Comparison of ENCODE assay signal across 29 cellular contexts in the genomic region with DNA sequence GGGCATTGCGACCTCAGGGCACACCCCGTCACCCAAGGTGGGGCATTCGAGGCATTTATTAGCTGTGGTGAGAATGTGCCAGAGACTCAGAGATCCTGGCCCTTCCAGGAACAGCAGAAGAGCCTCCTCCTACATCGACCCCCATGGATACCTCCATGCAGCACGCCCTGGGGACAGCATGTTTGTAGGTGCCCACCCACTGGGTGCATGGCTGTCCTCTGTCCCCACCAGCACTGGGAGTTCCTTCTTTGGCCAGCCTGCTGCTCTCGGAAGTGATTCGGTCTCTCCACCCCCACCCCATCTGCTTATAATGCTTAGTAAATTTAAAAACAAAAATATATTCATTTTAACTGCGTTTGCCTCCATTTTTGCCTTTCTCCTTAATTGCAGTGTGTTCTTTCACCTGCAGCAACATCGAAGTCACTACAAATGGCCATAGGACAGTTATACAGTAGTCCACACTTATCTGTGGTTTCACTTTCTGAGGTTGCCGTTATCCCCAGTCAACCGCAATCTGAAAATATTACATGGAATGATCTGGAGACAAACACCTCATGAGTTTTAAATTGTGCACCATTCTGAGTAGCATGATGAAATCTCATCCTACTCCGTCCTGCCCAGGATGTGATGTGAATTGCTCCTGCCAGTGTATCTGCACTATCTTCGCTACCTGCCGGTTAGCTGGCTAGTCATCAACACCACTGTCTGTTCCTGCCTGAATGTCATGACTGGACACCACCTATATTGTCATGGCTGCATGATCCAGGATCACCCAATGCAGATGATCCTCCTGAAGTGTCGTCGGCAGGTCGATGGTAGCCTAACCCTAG. TPM values are rescaled to one million over a fixed set of nuclear protein-coding genes. Genes with fewer than 3 reads are reported as not detected.
DNase-seq lines count a peak whose midpoint lies in the region; ATAC-seq and TF ChIP-seq lines count a peak whose summit lies in the region.
"Had no signal": no experiment of that assay in that cellular context is flagged by ENCODE, and none has a peak within 500 bp of the region (broad histone marks: within the 10 kb centered on the region; RNA-seq: fewer than 3 reads in every experiment).

No MANE protein-coding gene starts in this region.

- DNase-seq in stimulated activated naive CD8-positive, alpha-beta T cell treated with anti-CD3 and anti-CD28 coated beads, Interleukin-15, Interleukin-2, amounts not matched to agents 100 U/mL and 50 U/mL, for 24 hours = no peak
- DNase-seq in stimulated activated naive CD8-positive, alpha-beta T cell treated with anti-CD3 and anti-CD28 coated beads, Interleukin-15, amount 100 ng/mL, for 72 hours = no peak
- DNase-seq in Panc1 (ENCODE audit: low read depth, low spot score) = no peak
- DNase-seq in left lobe of liver (ENCODE audit: low spot score) = no peak
- DNase-seq in activated naive CD4-positive, alpha-beta T cell treated with Interleukin-2 at 50 U/mL for 16 hours = no peak
- no peak for DNase-seq in NCI-H1417 (lab: John Stamatoyannopoulos, UW)
- no peak for DNase-seq in amygdala (lab: John Stamatoyannopoulos, UW)
- DNase-seq: CD8-positive, alpha-beta memory T cell; DMS 273 treated with DMSO at 0.1 percent for 48 hours; DMS79; EL; GDM1; KG1; MG63; NCI-H1092; NCI-H1436; NCI-H187; NCI-H2081 treated with DMSO at 0.1 percent for 48 hours; NCI-H2171; NCI-H226; NCI-H510A; NCI-H69; PC-9; Right ventricle myocardium superior; RPMI8226 had no signal

- ATAC-seq in stimulated activated naive CD8-positive, alpha-beta T cell treated with anti-CD3 and anti-CD28 coated beads, Interleukin-15, Interleukin-2, amounts not matched to agents 100 U/mL and 50 U/mL, for 24 hours = peak; percentile 28
- ATAC-seq in stimulated activated naive CD8-positive, alpha-beta T cell treated with anti-CD3 and anti-CD28 coated beads, Interleukin-15, amount 100 ng/mL, for 72 hours = no peak
- peak; percentile 82 for ATAC-seq in Panc1
- peak; percentile 62 for ATAC-seq in left lobe of liver
- ATAC-seq: A549, GM12878 had no signal

- POLR2A ChIA-PET in Panc1 (lab: Charles Lee) = no interaction called here

- H3K9me3 ChIP-seq in Panc1 (ENCODE audit: control insufficient read depth, insufficient read depth, low read depth, low read length) = no peaks in the 10 kb centered on the region
- H3K9me3 ChIP-seq: A549, MG63, SJSA1 had no signal

- no peaks in the 10 kb centered on the region for H3K4me1 Mint-ChIP-seq in stimulated activated naive CD8-positive, alpha-beta T cell treated with anti-CD3 and anti-CD28 coated beads, Interleukin-15, amount 100 ng/mL, for 72 hours
- H3K4me1 Mint-ChIP-seq: CD8-positive, alpha-beta memory T cell had no signal

- H3K4me3 ChIP-seq in Panc1 (ENCODE audit: low read depth in 2 of 2, low read length in 2 of 2) = peak overlapping the region; percentile 24 to 48
- H3K4me3 ChIP-seq: A549, GM12878, MG63, PC-9, SJSA1 had no signal

- no TSS peak for BruUV-seq in Panc1 (replicated peaks; lab: Mats Ljungman, UMichigan)

- no peaks in the 10 kb centered on the region; the same call in 1 of the 2 replicates for H3K4me1 ChIP-seq in Panc1 (ENCODE audit: control insufficient read depth, insufficient read depth, low read length)
- H3K4me1 ChIP-seq: A549, SJSA1 had no signal

- H3K4me3 Mint-ChIP-seq in stimulated activated naive CD8-positive, alpha-beta T cell treated with anti-CD3 and anti-CD28 coated beads, Interleukin-15, amount 100 ng/mL, for 72 hours = no peak overlapping the region
- H3K4me3 Mint-ChIP-seq: CD8-positive, alpha-beta memory T cell had no signal

- intact Hi-C loops in Panc1 (cut with micrococcal nuclease; ENCODE audit: unreplicated experiment) = no loop called here

- peak overlapping the region; percentile 59 for H3K27ac ChIP-seq in Panc1 (ENCODE audit: low read length)
- H3K27ac ChIP-seq: A549, C4-2B, PC-9, SJSA1 had no signal

- no peaks in the 10 kb centered on the region for H3K36me3 ChIP-seq in Panc1 (ENCODE audit: control insufficient read depth, insufficient read depth, low read length)
- H3K36me3 ChIP-seq: MG63, SJSA1 had no signal

- peaks cover 18% of the 10 kb centered on the region for H3K27me3 Mint-ChIP-seq in stimulated activated naive CD8-positive, alpha-beta T cell treated with anti-CD3 and anti-CD28 coated beads, Interleukin-15, amount 100 ng/mL, for 72 hours

- no peak overlapping the region for H3K27ac Mint-ChIP-seq in stimulated activated naive CD8-positive, alpha-beta T cell treated with anti-CD3 and anti-CD28 coated beads, Interleukin-15, amount 100 ng/mL, for 72 hours
- H3K27ac Mint-ChIP-seq: CD8-positive, alpha-beta memory T cell had no signal

- H3K9me3 Mint-ChIP-seq in stimulated activated naive CD8-positive, alpha-beta T cell treated with anti-CD3 and anti-CD28 coated beads, Interleukin-15, amount 100 ng/mL, for 72 hours = no peaks in the 10 kb centered on the region
- H3K9me3 Mint-ChIP-seq: CD8-positive, alpha-beta memory T cell had no signal

- CTCF ChIA-PET in Panc1 (lab: Charles Lee) = no interaction called here

- in situ Hi-C loops in Panc1 (cut with HindIII; ENCODE audit: low pct_unique_long_range_greater_than_20kb, low sequenced_read_pairs) = no loop called here

- no peak for TF ChIP-seq CTCF in Panc1 (IDR thresholded peaks at IDR 0.05)

- H3K27me3 ChIP-seq in Panc1 (ENCODE audit: control insufficient read depth, insufficient read depth, low read length) = no peaks in the 10 kb centered on the region
- H3K27me3 ChIP-seq: MG63 had no signal

RNA-seq across cellular contexts. Expression of a gene that starts 29.6 kb away (rescaled TPM):
- total RNA-seq in Panc1 (2021; ENCODE audit: unreplicated experiment) (18.2 TPM), left lobe of liver (23.9 TPM)
- polyA plus RNA-seq in Panc1 (2012; ENCODE audit: insufficient read length) = 10.8 TPM
